15 cellular contexts compared by ENCODE assay signal in the genomic region with DNA sequence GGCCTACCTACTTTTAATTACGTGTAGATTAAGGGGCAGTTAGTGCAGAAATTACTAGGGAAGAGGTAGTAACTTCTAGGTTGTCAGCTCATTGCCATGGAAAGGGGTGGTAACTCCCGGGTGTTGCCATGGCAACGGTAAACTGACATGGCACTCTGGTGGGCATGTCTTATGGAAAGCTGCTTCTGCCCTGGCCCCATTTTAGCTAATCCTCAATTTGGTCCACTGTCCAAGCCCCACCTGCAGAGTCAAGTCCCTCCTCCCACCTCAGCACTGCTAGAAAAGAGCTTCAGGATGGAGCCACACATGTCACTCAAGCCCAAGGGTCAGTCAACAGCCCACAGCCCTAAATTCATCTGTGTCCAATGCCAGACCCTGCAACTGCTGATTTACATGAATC. TPM values are rescaled to one million over a fixed set of nuclear protein-coding genes. Genes with fewer than 3 reads are reported as not detected.
"Had no signal": no experiment of that assay in that cellular context is flagged by ENCODE, and none has a peak within 500 bp of the region (broad histone marks: within the 10 kb centered on the region; RNA-seq: fewer than 3 reads in every experiment).

No MANE protein-coding gene starts in this region.

- H3K27me3 ChIP-seq: dorsolateral prefrontal cortex, esophagus squamous epithelium, ovary, suprapubic skin, upper lobe of right lung had no signal

- FAIRE-seq: bronchial epithelial cell, small intestine had no signal

- H3K4me3 Mint-ChIP-seq: activated CD4-positive, alpha-beta memory T cell treated with anti-CD3 and anti-CD28 coated beads for 36 hours; activated naive CD8-positive, alpha-beta T cell treated with anti-CD3 and anti-CD28 coated beads, Interleukin-2, amount 10 ng/mL, durations not matched to agents 7 days and 5 days; nephron had no signal

- H3K9me3 ChIP-seq: esophagus squamous epithelium, ovary, suprapubic skin, upper lobe of right lung had no signal

- H3K36me3 ChIP-seq: esophagus squamous epithelium, ovary, suprapubic skin, upper lobe of right lung had no signal

- DNase-seq: activated CD4-positive, alpha-beta memory T cell treated with anti-CD3 and anti-CD28 coated beads for 36 hours; activated naive CD8-positive, alpha-beta T cell treated with anti-CD3 and anti-CD28 coated beads, Interleukin-2, amount 10 ng/mL, durations not matched to agents 7 days and 5 days; dorsolateral prefrontal cortex; esophagus squamous epithelium; foreskin fibroblast; head of caudate nucleus; left cardiac atrium; ovary; stimulated activated naive CD4-positive, alpha-beta T cell; SW 1271; upper lobe of right lung had no signal

- H3K27ac Mint-ChIP-seq: activated CD4-positive, alpha-beta memory T cell treated with anti-CD3 and anti-CD28 coated beads for 36 hours; activated naive CD8-positive, alpha-beta T cell treated with anti-CD3 and anti-CD28 coated beads, Interleukin-2, amount 10 ng/mL, durations not matched to agents 7 days and 5 days; nephron had no signal

- H3K4me3 ChIP-seq: dorsolateral prefrontal cortex, esophagus squamous epithelium, ovary, suprapubic skin, upper lobe of right lung had no signal

- H3K36me3 Mint-ChIP-seq: activated CD4-positive, alpha-beta memory T cell treated with anti-CD3 and anti-CD28 coated beads for 36 hours; activated naive CD8-positive, alpha-beta T cell treated with anti-CD3 and anti-CD28 coated beads, Interleukin-2, amount 10 ng/mL, durations not matched to agents 7 days and 5 days had no signal

- H3K4me1 Mint-ChIP-seq: nephron had no signal

- H3K27ac ChIP-seq: ovary, upper lobe of right lung had no signal

- ATAC-seq: left cardiac atrium, upper lobe of right lung had no signal

- H3K9me3 Mint-ChIP-seq: activated CD4-positive, alpha-beta memory T cell treated with anti-CD3 and anti-CD28 coated beads for 36 hours; activated naive CD8-positive, alpha-beta T cell treated with anti-CD3 and anti-CD28 coated beads, Interleukin-2, amount 10 ng/mL, durations not matched to agents 7 days and 5 days; nephron had no signal

RNA-seq across cellular contexts. Expression of a gene that starts 32.1 kb away (rescaled TPM):
- total RNA-seq: activated CD4-positive, alpha-beta memory T cell treated with anti-CD3 and anti-CD28 coated beads for 36 hours; activated naive CD8-positive, alpha-beta T cell treated with anti-CD3 and anti-CD28 coated beads, Interleukin-2, amount 10 ng/mL, durations not matched to agents 7 days and 5 days had no signal
